Comparison of ENCODE assay signal across 17 cellular contexts in the genomic region with DNA sequence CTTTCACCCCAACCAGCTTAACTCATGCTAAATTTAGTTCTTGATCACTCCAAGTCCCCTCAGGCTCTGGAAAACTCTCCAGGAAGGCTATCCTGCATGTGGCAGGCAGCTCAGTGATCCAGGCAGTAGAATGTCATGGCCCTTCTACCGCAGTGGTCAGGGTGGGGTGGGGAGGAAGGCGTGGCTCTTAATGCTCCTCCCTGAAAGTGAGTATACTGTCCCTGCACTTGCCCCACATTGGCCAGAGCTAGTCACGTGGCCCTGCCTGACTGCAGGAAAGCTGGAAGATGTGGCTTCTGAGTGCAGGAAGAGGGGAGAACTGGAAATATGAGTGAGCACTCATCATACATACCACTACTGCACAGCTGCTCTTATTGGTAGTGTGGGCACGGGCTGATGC.
DNase-seq lines count a peak whose midpoint lies in the region; ATAC-seq and TF ChIP-seq lines count a peak whose summit lies in the region.
"Had no signal": no experiment of that assay in that cellular context is flagged by ENCODE, and none has a peak within 500 bp of the region (broad histone marks: within the 10 kb centered on the region; RNA-seq: fewer than 3 reads in every experiment).

No MANE protein-coding gene starts in this region.

- no peak overlapping the region for H2AK9ac ChIP-seq in IMR-90 (replicated peaks; ENCODE audit: low read depth, low read length, poor library complexity)

- H4K5ac ChIP-seq in IMR-90 (ENCODE audit: low read depth, low read length), result no peak overlapping the region

- ATAC-seq in IMR-90 (ENCODE audit: low read depth) (no peak), left ventricle myocardium superior (peak; percentile 72), GM18909 (IDR thresholded peaks at IDR 0.05; ENCODE audit: poor library complexity, unreplicated experiment) (no peak), GM19455 (IDR thresholded peaks at IDR 0.05; ENCODE audit: unreplicated experiment) (no peak)
- ATAC-seq: GM23338 had no signal

- no CpG with 5 or more reads among the region's 4 CpGs for WGBS in IMR-90 (ENCODE audit: extremely low coverage in 2 of 2, insufficient read length in 1 of 2), 2 experiments

- no peak for TF ChIP-seq POLR2A in IMR-90 (IDR thresholded peaks at IDR 0.05; ENCODE audit: low read depth, low read length)

- no peak overlapping the region for H2AFZ ChIP-seq in IMR-90 (replicated peaks; ENCODE audit: low read length, poor library complexity)
- H2AFZ ChIP-seq: GM23338 had no signal

- DNase-seq in EH (ENCODE audit: low read depth) (peak; percentile 36), IMR-90 (no peak), SK-MEL-5 (ENCODE audit: low read depth, low spot score) (peak; percentile 87), left ventricle myocardium superior (no peak), NCI-H748 treated with DMSO at 0.1 percent for 48 hours (lab: John Stamatoyannopoulos, UW) (no peak)
- DNase-seq: DMS53, NCI-H1092, NCI-H1694 treated with DMSO at 0.1 percent for 48 hours, NCI-H2171 treated with DMSO at 0.1 percent for 48 hours, NCI-H510A, RPMI8226 had no signal

- no peak overlapping the region for H2BK15ac ChIP-seq in IMR-90 (ENCODE audit: low read depth, low read length)

- peaks cover 13 to 19% of the 10 kb centered on the region in 2 experiments; a peak in 3 of 4 replicates for H3K79me1 ChIP-seq in IMR-90 (ENCODE audit: low read depth in 1 of 2, low read length in 2 of 2)

- TF ChIP-seq RAD21 in IMR-90 (IDR thresholded peaks at IDR 0.05; ENCODE audit: low read length), result no peak

- H3K27me3 ChIP-seq in IMR-90 (ENCODE audit: control insufficient read depth, insufficient read depth, low read length), result no peaks in the 10 kb centered on the region
- H3K27me3 ChIP-seq: SJSA1 had no signal

- H3K4me1 ChIP-seq in IMR-90 (ENCODE audit: control insufficient read depth, insufficient read depth, low read length), result peaks cover 3% of the 10 kb centered on the region; the same call in 1 of the 2 replicates
- H3K4me1 ChIP-seq: Caco-2 had no signal

- no peak overlapping the region for H3K23ac ChIP-seq in IMR-90 (ENCODE audit: low read depth, low read length)

- H3K18ac ChIP-seq in IMR-90 (ENCODE audit: low read depth, low read length), result no peak overlapping the region

- H2BK5ac ChIP-seq in IMR-90 (ENCODE audit: low read depth, low read length, poor library complexity, severe bottlenecking), result no peak overlapping the region

- H3K9me1 ChIP-seq in IMR-90 (ENCODE audit: insufficient read depth, low read length), result peaks cover 6% of the 10 kb centered on the region

- 0 out of 2 replicates have a peak, but pooled peaks cover 7% of the 10 kb centered on the region for H4K20me1 ChIP-seq in IMR-90 (ENCODE audit: insufficient read depth, low read length)

- H2BK120ac ChIP-seq in IMR-90 (ENCODE audit: low read depth, low read length), result no peak overlapping the region

- H3K27ac ChIP-seq in IMR-90 (ENCODE audit: insufficient read depth, low read length), result no peak overlapping the region
- H3K27ac ChIP-seq: A549, SJSA1 had no signal

- H3K14ac ChIP-seq in IMR-90 (replicated peaks; ENCODE audit: low read depth, low read length), result no peak overlapping the region; the same call in 1 of the 2 replicates

- dilution Hi-C loops in IMR-90 (cut with HindIII; ENCODE audit: low sequenced_read_pairs, unreplicated experiment), result no loop called here

- intact Hi-C loops in IMR-90 (cut with micrococcal nuclease) (no loop called here), left ventricle myocardium superior (cut with micrococcal nuclease) (no loop called here)

- POLR2A ChIA-PET in IMR-90 (lab: Charles Lee; ENCODE audit: unreplicated experiment), result no interaction called here

- H3K4me3 ChIP-seq in IMR-90 (ENCODE audit: insufficient read depth, low read depth, low read length), result no peak overlapping the region
- H3K4me3 ChIP-seq: A549, GM23338, SJSA1 had no signal

- H3K9me3 ChIP-seq in IMR-90 (ENCODE audit: control insufficient read depth, insufficient read depth, low read length), result no peaks in the 10 kb centered on the region
- H3K9me3 ChIP-seq: A549, Caco-2, SJSA1 had no signal

- H4K8ac ChIP-seq in IMR-90 (ENCODE audit: low read depth in 2 of 2, low read length in 2 of 2), result no peak overlapping the region

- no peak for TF ChIP-seq CTCF in IMR-90 (conservative IDR thresholded peaks at IDR 0.05; ENCODE audit: low read depth, low read length)

- in situ Hi-C loops in IMR-90 (cut with MboI; ENCODE audit: low sequenced_read_pairs) (no loop called here), SK-MEL-5 (cut with HindIII; ENCODE audit: low pct_unique_long_range_greater_than_20kb, low sequenced_read_pairs) (no loop called here)

- H4K91ac ChIP-seq in IMR-90 (ENCODE audit: insufficient read depth, low read depth, low read length), result no peak overlapping the region

- H3K36me3 ChIP-seq in IMR-90 (ENCODE audit: control insufficient read depth, insufficient read depth, low read length), result no peaks in the 10 kb centered on the region
- H3K36me3 ChIP-seq: SJSA1 had no signal

- no TSS peak for BruUV-seq in IMR-90 (replicated peaks; lab: Mats Ljungman, UMichigan)

- no peak overlapping the region for H3K4me2 ChIP-seq in IMR-90 (ENCODE audit: low read depth, low read length)
- H3K4me2 ChIP-seq: A549, GM23338 had no signal

- H2BK20ac ChIP-seq in IMR-90 (ENCODE audit: low read depth, low read length), result no peak overlapping the region

- H2AK5ac ChIP-seq in IMR-90 (ENCODE audit: low read depth, low read length), result no peak overlapping the region

- H3K9ac ChIP-seq in IMR-90 (ENCODE audit: low read depth, low read length), result no peak overlapping the region

- H3K4ac ChIP-seq in IMR-90 (ENCODE audit: low read depth, low read length), result no peak overlapping the region

- CTCF ChIA-PET in IMR-90 (lab: Yijun Ruan, JAX), result interaction anchor here (1.2 kb wide), 1 partner anchor 21 kb away, joined by 3 read pairs; no protein-coding TSS in a partner anchor

- H3K56ac ChIP-seq in IMR-90 (ENCODE audit: extremely low read depth, insufficient read depth, low read length), result no peak overlapping the region

TF ChIP-seq in IMR-90, 13 proteins besides CTCF, POLR2A, EP300 and RAD21:
- TF ChIP-seq MAFK (IDR thresholded peaks at IDR 0.05; ENCODE audit: low read depth, low read length) (no peak), SMC3 (IDR thresholded peaks at IDR 0.05; ENCODE audit: low read depth, low read length) (no peak), RCOR1 (IDR thresholded peaks at IDR 0.05; ENCODE audit: insufficient replicate concordance, low read length) (no peak), FOS (IDR thresholded peaks at IDR 0.05; ENCODE audit: low read depth, low read length) (no peak), BHLHE40 (IDR thresholded peaks at IDR 0.05; ENCODE audit: low read depth, low read length) (no peak), MXI1 (IDR thresholded peaks at IDR 0.05; ENCODE audit: borderline replicate concordance, low read depth, low read length) (no peak)
- TF ChIP-seq, protein P1, sequence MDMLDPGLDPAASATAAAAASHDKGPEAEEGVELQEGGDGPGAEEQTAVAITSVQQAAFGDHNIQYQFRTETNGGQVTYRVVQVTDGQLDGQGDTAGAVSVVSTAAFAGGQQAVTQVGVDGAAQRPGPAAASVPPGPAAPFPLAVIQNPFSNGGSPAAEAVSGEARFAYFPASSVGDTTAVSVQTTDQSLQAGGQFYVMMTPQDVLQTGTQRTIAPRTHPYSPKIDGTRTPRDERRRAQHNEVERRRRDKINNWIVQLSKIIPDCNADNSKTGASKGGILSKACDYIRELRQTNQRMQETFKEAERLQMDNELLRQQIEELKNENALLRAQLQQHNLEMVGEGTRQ (IDR thresholded peaks at IDR 0.05; ENCODE audit: low read depth, low read length), result 0 out of 2 replicates have a peak, but pooled peaks have one; percentile 9

Comparison
In these comparisons a context has a peak if more than half of its experiments do, and no peak if none do; other contexts are left out.
1. DNase-seq: peak in EH (single experiment) and SK-MEL-5 (single experiment); none in IMR-90 (single experiment), left ventricle myocardium superior (single experiment) and NCI-H748 treated with DMSO at 0.1 percent for 48 hours (single experiment).